ENCODE assay signal across 9 cellular contexts in genomic region chr11:774873-775592, GRCh38. TPM values are rescaled to one million over a fixed set of nuclear protein-coding genes. Genes with fewer than 3 reads are reported as not detected.
DNase-seq lines count a peak whose midpoint lies in the region; ATAC-seq and TF ChIP-seq lines count a peak whose summit lies in the region.
"Had no signal": no experiment of that assay in that cellular context is flagged by ENCODE, and none has a peak within 500 bp of the region (broad histone marks: within the 10 kb centered on the region; RNA-seq: fewer than 3 reads in every experiment).

No MANE protein-coding gene starts in this region.

- no peak for TF ChIP-seq CTCF in CD4-positive, alpha-beta T cell (IDR thresholded peaks at IDR 0.05)
- TF ChIP-seq CTCF in brain microvascular endothelial cell (IDR thresholded peaks at IDR 0.05; ENCODE audit: low read depth, low read length, missing control alignments), result peak; percentile 2

- no peaks in the 10 kb centered on the region for H3K27me3 Mint-ChIP-seq in CD4-positive, alpha-beta T cell
- H3K27me3 Mint-ChIP-seq in IgD-negative memory B cell, result no peaks in the 10 kb centered on the region
- H3K27me3 Mint-ChIP-seq in naive B cell, result no peaks in the 10 kb centered on the region

- POLR2A ChIA-PET in CD4-positive, alpha-beta T cell (lab: Charles Lee), result interaction anchor here (0.7 to 1.4 kb wide), 2 partner anchors 20 to 37 kb away, joined by 3 to 4 read pairs; no protein-coding TSS in a partner anchor

- H3K4me1 Mint-ChIP-seq in CD4-positive, alpha-beta T cell (ENCODE audit: low read depth), result peaks cover 11% of the 10 kb centered on the region
- H3K4me1 Mint-ChIP-seq in IgD-negative memory B cell (peaks cover 0 to 8% (median 6%) of the 10 kb centered on the region in 3 donors), naive B cell (peaks cover 8 to 37% (median 25%) of the 10 kb centered on the region in 3 donors)

- no peak for DNase-seq in CD4-positive, alpha-beta T cell
- DNase-seq in brain microvascular endothelial cell (peak; percentile 35), naive B cell (no peak), amygdala (lab: John Stamatoyannopoulos, UW) (no peak), NCI-H2227 (lab: John Stamatoyannopoulos, UW; ENCODE audit: unreplicated experiment) (no peak), NCI-H2196 treated with DMSO at 0.1 percent for 48 hours (lab: John Stamatoyannopoulos, UW; ENCODE audit: unreplicated experiment) (no peak)
- no peak for DNase-seq in stimulated activated CD4-positive, alpha-beta T cell treated with anti-CD3 and anti-CD28 coated beads, Interleukin-4, amount 100 ng/mL, for 4 hours
- DNase-seq: NCI-H1694 treated with DMSO at 0.1 percent for 48 hours had no signal

- no peak overlapping the region for H3K27ac ChIP-seq in CD4-positive, alpha-beta T cell (ENCODE audit: low read depth, low read length)
- H3K27ac ChIP-seq in brain microvascular endothelial cell, result no peak overlapping the region

- intact Hi-C loops in CD4-positive, alpha-beta T cell (cut with DNase I, micrococcal nuclease), result no loop called here

- peaks cover 3% of the 10 kb centered on the region for H3K36me3 Mint-ChIP-seq in CD4-positive, alpha-beta T cell (ENCODE audit: low read depth)
- no peaks in the 10 kb centered on the region for H3K36me3 Mint-ChIP-seq in IgD-negative memory B cell
- H3K36me3 Mint-ChIP-seq in naive B cell, result no peaks in the 10 kb centered on the region

- peak overlapping the region; percentile 81 for H3K4me3 Mint-ChIP-seq in CD4-positive, alpha-beta T cell
- peak overlapping the region in 3 of 4 donors; percentile 66 to 85 (median 81) for H3K4me3 Mint-ChIP-seq in IgD-negative memory B cell
- peak overlapping the region; percentile 40 to 92 (median 78) for H3K4me3 Mint-ChIP-seq in naive B cell

- CTCF ChIA-PET in CD4-positive, alpha-beta T cell (lab: Charles Lee), result no interaction called here

- H3K9me3 ChIP-seq in CD4-positive, alpha-beta T cell (ENCODE audit: control insufficient read depth, low read length), result no peaks in the 10 kb centered on the region

- no peaks in the 10 kb centered on the region for H3K27me3 ChIP-seq in CD4-positive, alpha-beta T cell (ENCODE audit: control insufficient read depth, insufficient read depth, low read length)
- H3K27me3 ChIP-seq in brain microvascular endothelial cell (replicated peaks), result no peaks in the 10 kb centered on the region

- in situ Hi-C loops in brain microvascular endothelial cell (cut with HindIII; ENCODE audit: low pct_ligation_motif_present, low sequenced_read_pairs), result no loop called here

- peak overlapping the region; percentile 59 for H3K27ac Mint-ChIP-seq in CD4-positive, alpha-beta T cell
- H3K27ac Mint-ChIP-seq in IgD-negative memory B cell (peak overlapping the region in 2 of 3 donors; percentile 10 to 65), naive B cell (peak overlapping the region in 2 of 6 donors; percentile 42 to 77)

- no peak for ATAC-seq in CD4-positive, alpha-beta T cell (ENCODE audit: poor library complexity)
- ATAC-seq in naive B cell (ENCODE audit: low read depth in 2 of 2), result no peak

- H3K36me3 ChIP-seq in brain microvascular endothelial cell (replicated peaks), result peaks cover 40% of the 10 kb centered on the region

- H3K4me3 ChIP-seq in brain microvascular endothelial cell (ENCODE audit: low read depth, low read length), result peak overlapping the region; percentile 24

- H3K9me3 Mint-ChIP-seq in CD4-positive, alpha-beta T cell, result no peaks in the 10 kb centered on the region
- H3K9me3 Mint-ChIP-seq in IgD-negative memory B cell (no peaks in the 10 kb centered on the region), naive B cell (no peaks in the 10 kb centered on the region)

RNA-seq across cellular contexts. Expression of gene GATD1, which starts 2.3 kb away (rescaled TPM):
- 10 to 100 TPM; 14.7 to 16.1 TPM for total RNA-seq in CD4-positive, alpha-beta T cell
- polyA plus RNA-seq in IgD-negative memory B cell (30.7 TPM), naive B cell (ENCODE audit: low read depth in 6 of 6) (10 to 100 TPM in 1 of 6 donors, 1 to 10 TPM in 4, not detected in 1; 4.5 to 14.1 (median 7.0) TPM)

RNA-seq across cellular contexts. Expression of gene CEND1, which starts 14.9 kb away (rescaled TPM):
- total RNA-seq in CD4-positive, alpha-beta T cell, result not detected
- 0.99 TPM for polyA plus RNA-seq in IgD-negative memory B cell
- not detected for polyA plus RNA-seq in naive B cell (ENCODE audit: low read depth in 6 of 6)

RNA-seq across cellular contexts. Expression of gene SLC25A22, which starts 23.0 kb away (rescaled TPM):
- total RNA-seq in CD4-positive, alpha-beta T cell, result 10 to 100 TPM in 1 of 2 experiments, 1 to 10 TPM in 1; 9.1 to 11.1 TPM
- polyA plus RNA-seq in IgD-negative memory B cell (9.5 TPM), naive B cell (ENCODE audit: low read depth in 6 of 6) (1 to 10 TPM; 6.8 to 9.4 (median 7.2) TPM)

RNA-seq across cellular contexts. Expression of gene TALDO1, which starts 27.8 kb away (rescaled TPM):
- total RNA-seq in CD4-positive, alpha-beta T cell, result 10 to 100 TPM; 26.2 to 27.7 TPM
- polyA plus RNA-seq in IgD-negative memory B cell (246 TPM), naive B cell (ENCODE audit: low read depth in 6 of 6) (100 to 1,000 TPM; 156 to 201 (median 164) TPM)

RNA-seq across cellular contexts. Expression of gene PIDD1, which starts 30.0 kb away (rescaled TPM):
- 10 to 100 TPM; 32.6 to 33.0 TPM for total RNA-seq in CD4-positive, alpha-beta T cell
- polyA plus RNA-seq in IgD-negative memory B cell (6.4 TPM), naive B cell (ENCODE audit: low read depth in 6 of 6) (1 to 10 TPM in 5 of 6 donors, not detected in 1; 2.6 to 6.2 (median 3.5) TPM)
